Comparison of ENCODE assay signal across 19 cellular contexts in genomic region chr10:71578069-71578468, GRCh38.
"Had no signal": no experiment of that assay in that cellular context is flagged by ENCODE, and none has a peak within 500 bp of the region (broad histone marks: within the 10 kb centered on the region; RNA-seq: fewer than 3 reads in every experiment).

No MANE protein-coding gene starts in this region.

- H3K27me3 ChIP-seq: esophagus squamous epithelium, gastroesophageal sphincter, pancreas, suprapubic skin, thyroid gland, uterus had no signal

- H3K9me3 ChIP-seq: esophagus squamous epithelium, gastroesophageal sphincter, pancreas, suprapubic skin, thyroid gland, uterus had no signal

- H3K36me3 ChIP-seq: esophagus squamous epithelium, pancreas, suprapubic skin, thyroid gland, uterus had no signal

- ATAC-seq: effector memory CD8-positive, alpha-beta T cell; gastroesophageal sphincter; left colon; naive thymus-derived CD4-positive, alpha-beta T cell; pancreas; right cardiac atrium; stimulated activated effector memory CD8-positive, alpha-beta T cell treated with anti-CD3 and anti-CD28 coated beads, Interleukin-12 subunit alpha, Interleukin-12 subunit beta, amount 100 ng/mL, for 72 hours; stimulated activated naive CD8-positive, alpha-beta T cell treated with anti-CD3 and anti-CD28 coated beads, Interleukin-15, Interleukin-2, amounts not matched to agents 100 U/mL and 50 U/mL, for 24 hours had no signal

- DNase-seq: effector memory CD8-positive, alpha-beta T cell; esophagus squamous epithelium; foreskin fibroblast; left colon; naive thymus-derived CD4-positive, alpha-beta T cell; pancreas; small intestine; stimulated activated CD4-positive, alpha-beta T cell treated with anti-CD3 and anti-CD28 coated beads, Interleukin-4, amount 100 ng/mL, for 1 hour; stimulated activated CD8-positive, alpha-beta memory T cell treated with anti-CD3 and anti-CD28 coated beads, Interleukin-4, amount 100 ng/mL, for 48 hours; stimulated activated naive CD8-positive, alpha-beta T cell treated with anti-CD3 and anti-CD28 coated beads, Interleukin-15, Interleukin-2, amounts not matched to agents 100 U/mL and 50 U/mL, for 24 hours; thyroid gland; uterus had no signal

- H3K27me3 Mint-ChIP-seq: naive thymus-derived CD4-positive, alpha-beta T cell had no signal

- H3K4me3 Mint-ChIP-seq: dendritic cell treated with granulocyte-macrophage colony-stimulating factor and Interleukin-4, amounts not matched to agents 40 ng/mL and 50 ng/mL, for 4 days; effector memory CD8-positive, alpha-beta T cell; naive thymus-derived CD4-positive, alpha-beta T cell; stimulated activated effector memory CD8-positive, alpha-beta T cell treated with anti-CD3 and anti-CD28 coated beads, Interleukin-12 subunit alpha, Interleukin-12 subunit beta, amount 100 ng/mL, for 72 hours; type B pancreatic cell had no signal

- H3K4me1 ChIP-seq: pancreas, uterus had no signal

- H3K9me3 Mint-ChIP-seq: dendritic cell treated with granulocyte-macrophage colony-stimulating factor and Interleukin-4, amounts not matched to agents 40 ng/mL and 50 ng/mL, for 4 days; effector memory CD8-positive, alpha-beta T cell; naive thymus-derived CD4-positive, alpha-beta T cell; stimulated activated effector memory CD8-positive, alpha-beta T cell treated with anti-CD3 and anti-CD28 coated beads, Interleukin-12 subunit alpha, Interleukin-12 subunit beta, amount 100 ng/mL, for 72 hours; type B pancreatic cell had no signal

- H3K27ac ChIP-seq: esophagus squamous epithelium, gastroesophageal sphincter, pancreas, suprapubic skin, thyroid gland, uterus had no signal

- H3K4me3 ChIP-seq: esophagus squamous epithelium, gastroesophageal sphincter, pancreas, suprapubic skin, thyroid gland, uterus had no signal

- H3K27ac Mint-ChIP-seq: dendritic cell treated with granulocyte-macrophage colony-stimulating factor and Interleukin-4, amounts not matched to agents 40 ng/mL and 50 ng/mL, for 4 days; effector memory CD8-positive, alpha-beta T cell; naive thymus-derived CD4-positive, alpha-beta T cell; progenitor cell of endocrine pancreas; stimulated activated effector memory CD8-positive, alpha-beta T cell treated with anti-CD3 and anti-CD28 coated beads, Interleukin-12 subunit alpha, Interleukin-12 subunit beta, amount 100 ng/mL, for 72 hours; type B pancreatic cell had no signal

- H3K4me1 Mint-ChIP-seq: naive thymus-derived CD4-positive, alpha-beta T cell; stimulated activated effector memory CD8-positive, alpha-beta T cell treated with anti-CD3 and anti-CD28 coated beads, Interleukin-12 subunit alpha, Interleukin-12 subunit beta, amount 100 ng/mL, for 72 hours had no signal

- H3K36me3 Mint-ChIP-seq: naive thymus-derived CD4-positive, alpha-beta T cell; stimulated activated effector memory CD8-positive, alpha-beta T cell treated with anti-CD3 and anti-CD28 coated beads, Interleukin-12 subunit alpha, Interleukin-12 subunit beta, amount 100 ng/mL, for 72 hours; type B pancreatic cell had no signal
